Comparison of ENCODE assay signal across 1 cellular context in the genomic region with DNA sequence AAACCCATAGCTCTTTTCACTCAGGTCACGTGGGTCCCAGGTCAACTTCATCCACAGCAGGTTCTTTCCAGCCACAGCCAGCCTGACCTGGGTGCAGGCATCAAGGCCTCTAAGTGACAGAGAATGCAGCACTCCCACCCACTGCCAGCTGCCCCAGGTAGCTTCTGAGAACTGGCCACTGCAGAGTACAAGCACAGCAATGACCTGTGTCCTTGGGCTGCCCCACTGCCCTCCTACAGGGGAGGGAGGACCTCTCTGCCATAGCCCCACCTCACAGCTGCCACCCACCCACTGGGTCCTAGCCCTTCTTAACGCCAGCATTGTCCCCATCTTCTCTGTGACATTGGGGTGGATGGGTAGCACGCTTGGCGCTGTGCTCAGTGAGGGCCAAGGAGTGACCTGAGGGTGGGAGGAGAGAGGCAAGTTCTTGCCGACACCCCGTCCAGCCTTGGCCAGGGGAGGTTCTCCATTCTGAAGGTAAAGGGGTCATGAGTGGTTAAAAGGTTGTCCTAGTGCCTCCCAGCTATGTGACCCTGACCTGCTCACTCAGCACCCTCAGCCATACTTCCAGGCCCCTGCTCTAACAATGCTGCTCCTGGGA.
TF ChIP-seq lines count a peak whose summit lies in the region.

No MANE protein-coding gene starts in this region.

TF ChIP-seq in K562, 482 proteins besides CTCF, POLR2A, EP300 and RAD21:
- TF ChIP-seq SNAPC5 (CRISPR knock-in tag; IDR thresholded peaks at IDR 0.05) (no peak), ZNF592 (IDR thresholded peaks at IDR 0.05) (peak; percentile 14; the same call in 1 of the 2 replicates), NFRKB (IDR thresholded peaks at IDR 0.05; ENCODE audit: low read depth) (no peak), DMBX1 (CRISPR knock-in tag; IDR thresholded peaks at IDR 0.05; ENCODE audit: borderline replicate concordance) (peak; percentile 25; the same call in 1 of the 2 replicates), HIVEP1 (CRISPR knock-in tag; IDR thresholded peaks at IDR 0.05) (no peak), YBX1 (IDR thresholded peaks at IDR 0.05) (no peak), RBFOX2 (IDR thresholded peaks at IDR 0.05; ENCODE audit: low read depth, low read length) (peak; percentile 7; the same call in 1 of the 2 replicates), ZNF232 (CRISPR knock-in tag; IDR thresholded peaks at IDR 0.05) (0 out of 2 replicates have a peak, but pooled peaks have one; percentile 22), CREB1 (IDR thresholded peaks at IDR 0.05) (no peak), CREB1 (CRISPR knock-in tag; IDR thresholded peaks at IDR 0.05) (no peak)
- TF ChIP-seq, protein P1, sequence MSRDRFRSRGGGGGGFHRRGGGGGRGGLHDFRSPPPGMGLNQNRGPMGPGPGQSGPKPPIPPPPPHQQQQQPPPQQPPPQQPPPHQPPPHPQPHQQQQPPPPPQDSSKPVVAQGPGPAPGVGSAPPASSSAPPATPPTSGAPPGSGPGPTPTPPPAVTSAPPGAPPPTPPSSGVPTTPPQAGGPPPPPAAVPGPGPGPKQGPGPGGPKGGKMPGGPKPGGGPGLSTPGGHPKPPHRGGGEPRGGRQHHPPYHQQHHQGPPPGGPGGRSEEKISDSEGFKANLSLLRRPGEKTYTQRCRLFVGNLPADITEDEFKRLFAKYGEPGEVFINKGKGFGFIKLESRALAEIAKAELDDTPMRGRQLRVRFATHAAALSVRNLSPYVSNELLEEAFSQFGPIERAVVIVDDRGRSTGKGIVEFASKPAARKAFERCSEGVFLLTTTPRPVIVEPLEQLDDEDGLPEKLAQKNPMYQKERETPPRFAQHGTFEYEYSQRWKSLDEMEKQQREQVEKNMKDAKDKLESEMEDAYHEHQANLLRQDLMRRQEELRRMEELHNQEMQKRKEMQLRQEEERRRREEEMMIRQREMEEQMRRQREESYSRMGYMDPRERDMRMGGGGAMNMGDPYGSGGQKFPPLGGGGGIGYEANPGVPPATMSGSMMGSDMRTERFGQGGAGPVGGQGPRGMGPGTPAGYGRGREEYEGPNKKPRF (IDR thresholded peaks at IDR 0.05; ENCODE audit: low read depth, low read length), result no peak
- TF ChIP-seq, protein P2, sequence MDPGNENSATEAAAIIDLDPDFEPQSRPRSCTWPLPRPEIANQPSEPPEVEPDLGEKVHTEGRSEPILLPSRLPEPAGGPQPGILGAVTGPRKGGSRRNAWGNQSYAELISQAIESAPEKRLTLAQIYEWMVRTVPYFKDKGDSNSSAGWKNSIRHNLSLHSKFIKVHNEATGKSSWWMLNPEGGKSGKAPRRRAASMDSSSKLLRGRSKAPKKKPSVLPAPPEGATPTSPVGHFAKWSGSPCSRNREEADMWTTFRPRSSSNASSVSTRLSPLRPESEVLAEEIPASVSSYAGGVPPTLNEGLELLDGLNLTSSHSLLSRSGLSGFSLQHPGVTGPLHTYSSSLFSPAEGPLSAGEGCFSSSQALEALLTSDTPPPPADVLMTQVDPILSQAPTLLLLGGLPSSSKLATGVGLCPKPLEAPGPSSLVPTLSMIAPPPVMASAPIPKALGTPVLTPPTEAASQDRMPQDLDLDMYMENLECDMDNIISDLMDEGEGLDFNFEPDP (CRISPR knock-in tag; IDR thresholded peaks at IDR 0.05), result no peak
- TF ChIP-seq, protein P3, sequence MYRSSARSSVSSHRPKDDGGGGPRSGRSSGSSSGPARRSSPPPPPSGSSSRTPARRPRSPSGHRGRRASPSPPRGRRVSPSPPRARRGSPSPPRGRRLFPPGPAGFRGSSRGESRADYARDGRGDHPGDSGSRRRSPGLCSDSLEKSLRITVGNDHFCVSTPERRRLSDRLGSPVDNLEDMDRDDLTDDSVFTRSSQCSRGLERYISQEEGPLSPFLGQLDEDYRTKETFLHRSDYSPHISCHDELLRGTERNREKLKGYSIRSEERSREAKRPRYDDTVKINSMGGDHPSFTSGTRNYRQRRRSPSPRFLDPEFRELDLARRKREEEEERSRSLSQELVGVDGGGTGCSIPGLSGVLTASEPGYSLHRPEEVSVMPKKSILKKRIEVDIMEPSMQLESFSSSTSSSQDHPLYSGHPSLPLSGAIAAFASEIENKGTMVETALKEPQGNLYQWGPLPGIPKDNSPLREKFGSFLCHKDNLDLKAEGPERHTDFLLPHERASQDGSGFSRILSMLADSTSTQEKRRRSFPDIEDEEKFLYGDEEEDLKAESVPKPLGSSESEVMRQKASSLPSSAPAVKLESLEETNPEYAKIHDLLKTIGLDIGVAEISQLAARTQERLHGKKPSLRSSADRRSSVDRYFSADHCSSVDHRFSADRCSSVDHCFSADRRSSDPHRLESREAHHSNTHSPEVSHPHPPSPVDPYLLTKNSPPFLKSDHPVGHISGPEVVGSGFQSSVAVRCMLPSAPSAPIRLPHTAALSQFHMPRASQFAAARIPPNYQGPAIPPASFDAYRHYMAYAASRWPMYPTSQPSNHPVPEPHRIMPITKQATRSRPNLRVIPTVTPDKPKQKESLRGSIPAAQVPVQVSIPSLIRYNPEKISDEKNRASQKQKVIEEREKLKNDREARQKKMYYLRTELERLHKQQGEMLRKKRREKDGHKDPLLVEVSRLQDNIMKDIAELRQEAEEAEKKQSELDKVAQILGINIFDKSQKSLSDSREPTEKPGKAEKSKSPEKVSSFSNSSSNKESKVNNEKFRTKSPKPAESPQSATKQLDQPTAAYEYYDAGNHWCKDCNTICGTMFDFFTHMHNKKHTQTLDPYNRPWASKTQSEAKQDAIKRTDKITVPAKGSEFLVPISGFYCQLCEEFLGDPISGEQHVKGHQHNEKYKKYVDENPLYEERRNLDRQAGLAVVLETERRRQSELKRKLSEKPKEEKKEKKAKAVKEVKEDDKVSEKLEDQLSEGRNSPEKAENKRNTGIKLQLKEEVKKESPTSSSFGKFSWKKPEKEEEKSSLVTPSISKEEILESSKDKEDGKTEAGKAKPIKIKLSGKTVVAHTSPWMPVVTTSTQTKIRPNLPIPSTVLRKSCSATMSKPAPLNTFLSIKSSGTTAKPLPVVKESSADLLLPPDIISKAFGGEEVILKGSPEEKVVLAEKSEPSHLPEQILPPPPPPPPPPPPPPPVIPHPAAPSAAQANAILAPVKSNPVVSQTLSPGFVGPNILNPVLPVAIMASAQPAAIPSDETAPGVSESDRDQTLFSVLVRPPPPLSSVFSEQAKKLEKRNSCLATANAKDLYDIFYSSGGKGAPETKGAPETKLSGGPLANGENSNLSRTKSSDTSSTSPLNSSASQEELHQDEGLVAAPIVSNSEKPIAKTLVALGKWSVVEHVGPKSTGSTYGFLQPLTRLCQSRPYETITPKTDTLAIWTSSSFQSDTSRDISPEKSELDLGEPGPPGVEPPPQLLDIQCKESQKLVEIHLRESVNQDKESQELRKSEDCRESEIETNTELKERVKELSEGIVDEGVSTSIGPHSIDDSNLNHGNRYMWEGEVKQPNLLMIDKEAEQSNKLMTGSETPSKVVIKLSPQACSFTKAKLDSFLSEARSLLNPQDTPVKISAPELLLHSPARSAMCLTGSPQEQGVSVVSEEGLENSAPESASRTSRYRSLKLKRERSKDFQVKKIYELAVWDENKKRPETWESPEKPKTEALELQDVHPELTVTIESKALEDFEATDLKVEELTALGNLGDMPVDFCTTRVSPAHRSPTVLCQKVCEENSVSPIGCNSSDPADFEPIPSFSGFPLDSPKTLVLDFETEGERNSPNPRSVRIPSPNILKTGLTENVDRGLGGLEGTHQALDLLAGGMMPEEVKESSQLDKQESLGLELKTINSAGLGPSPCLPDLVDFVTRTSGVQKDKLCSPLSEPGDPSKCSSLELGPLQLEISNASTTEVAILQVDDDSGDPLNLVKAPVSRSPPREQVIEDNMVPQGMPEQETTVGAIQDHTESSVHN (IDR thresholded peaks at IDR 0.05; ENCODE audit: borderline replicate concordance in 1 of 2, low read depth in 1 of 2), result no peak
TF ChIP-seq in K562: peak in this region for 4.
